ENCODE assay signal across 8 cellular contexts in genomic region chr1:25799758-25800537, GRCh38. TPM values are rescaled to one million over a fixed set of nuclear protein-coding genes. Genes with fewer than 3 reads are reported as not detected.
DNase-seq lines count a peak whose midpoint lies in the region; ATAC-seq, FAIRE-seq and TF ChIP-seq lines count a peak whose summit lies in the region.

SELENON (plus strand) TSS chr1:25800193; CDS start chr1:25800231, 38 bp downstream.

- no peak for TF ChIP-seq POLR2A in GM12891 (IDR thresholded peaks at IDR 0.05; ENCODE audit: low read depth, low read length)

- no TSS peak for BruUV-seq in A673 (replicated peaks; lab: Mats Ljungman, UMichigan)

- peak; percentile 69 for FAIRE-seq in GM12891 (lab: Jason Lieb, UNC)

- peak; percentile 71 for ATAC-seq in left ventricle myocardium superior
- no peak for ATAC-seq in GM18511 (IDR thresholded peaks at IDR 0.05; ENCODE audit: unreplicated experiment)
- no peak for ATAC-seq in HG02870 (IDR thresholded peaks at IDR 0.05; ENCODE audit: unreplicated experiment)

- H3K9ac ChIP-seq in trophoblast cell (ENCODE audit: low read length): peak within 1 kb of the TSS; percentile 66

- H3K18ac ChIP-seq in trophoblast cell (ENCODE audit: low read length): peak within 1 kb of the TSS; percentile 89

- peak within 1 kb of the TSS; percentile 61 for H3K27ac ChIP-seq in A673 (ENCODE audit: low read depth, low read length, poor library complexity, severe bottlenecking)
- H3K27ac ChIP-seq in angular gyrus (ENCODE audit: low read depth, low read length): peak within 1 kb of the TSS; percentile 90
- H3K27ac ChIP-seq in trophoblast cell (ENCODE audit: low read depth, low read length): no peak within 1 kb of the TSS

- H3K79me2 ChIP-seq in trophoblast cell (ENCODE audit: control insufficient read depth, insufficient read depth, low read length, poor library complexity): peaks cover 4% of the 10 kb centered on the region

- H2AK5ac ChIP-seq in trophoblast cell (ENCODE audit: low read length): no peak within 1 kb of the TSS

- peak within 1 kb of the TSS; percentile 74 for H2BK120ac ChIP-seq in trophoblast cell (ENCODE audit: insufficient read depth, low read length, poor library complexity)

- H3K14ac ChIP-seq in trophoblast cell (ENCODE audit: low read length): peak within 1 kb of the TSS; percentile 76

- H3K4me1 ChIP-seq in A673 (ENCODE audit: insufficient read depth, low read length, poor library complexity, severe bottlenecking) (peaks cover 6% of the 10 kb centered on the region), trophoblast cell (ENCODE audit: control insufficient read depth in 1 of 2, insufficient read depth in 2 of 2, low read length in 2 of 2) (peaks cover 11 to 13% of the 10 kb centered on the region in 2 experiments)

- H3K4ac ChIP-seq in trophoblast cell (ENCODE audit: low read depth, low read length): peak within 1 kb of the TSS; percentile 39

- TF ChIP-seq CTCF in A673 (conservative IDR thresholded peaks at IDR 0.05; ENCODE audit: low read depth, low read length): no peak

- no CpG with 5 or more reads among the region's 91 CpGs for WGBS in trophoblast cell (ENCODE audit: extremely low coverage, insufficient coverage, insufficient read length)

- DNase-seq in A673 (ENCODE audit: low spot score) (peak; percentile 40), GM12891 (ENCODE audit: insufficient read length, low spot score) (no peak), left ventricle myocardium superior (peak; percentile 89), trophoblast cell (peak; percentile 27 to 38)

- CTCF ChIA-PET in A673 (lab: Charles Lee): interaction anchor here (0.7 kb wide), 1 partner anchor 181 kb away, joined by 3 read pairs; no protein-coding TSS in a partner anchor

- H4K12ac ChIP-seq in trophoblast cell (ENCODE audit: low read depth, low read length): peak within 1 kb of the TSS; percentile 79

- H2BK5ac ChIP-seq in trophoblast cell (ENCODE audit: low read depth, low read length, poor library complexity): peak within 1 kb of the TSS; percentile 36

- no peaks in the 10 kb centered on the region for H3K9me3 ChIP-seq in A673 (ENCODE audit: low read depth, low read length, poor library complexity, severe bottlenecking)
- no peaks in the 10 kb centered on the region for H3K9me3 ChIP-seq in trophoblast cell (ENCODE audit: insufficient read depth, low read depth, low read length)

- H3K27me3 ChIP-seq in A673 (replicated peaks; ENCODE audit: insufficient read depth, low read depth, low read length, poor library complexity): no peaks in the 10 kb centered on the region
- no peaks in the 10 kb centered on the region for H3K27me3 ChIP-seq in trophoblast cell (ENCODE audit: insufficient read depth, low read length)

- peak within 1 kb of the TSS; percentile 57 for H3K4me3 ChIP-seq in A673 (ENCODE audit: low read depth, low read length, poor library complexity, severe bottlenecking)
- H3K4me3 ChIP-seq in trophoblast cell (ENCODE audit: low read depth, low read length): peak within 1 kb of the TSS; percentile 83

- peak within 1 kb of the TSS; percentile 37 for H2BK12ac ChIP-seq in trophoblast cell (ENCODE audit: low read length)

- no peak within 1 kb of the TSS for H3K23ac ChIP-seq in trophoblast cell (ENCODE audit: low read length)

- H3K36me3 ChIP-seq in A673 (ENCODE audit: insufficient read depth, low read length, poor library complexity, severe bottlenecking): no peaks in the 10 kb centered on the region
- no peaks in the 10 kb centered on the region for H3K36me3 ChIP-seq in trophoblast cell (ENCODE audit: control insufficient read depth in 1 of 2, insufficient read depth in 2 of 2, low read length in 2 of 2)

- intact Hi-C loops in A673 (cut with micrococcal nuclease; ENCODE audit: unreplicated experiment) (no loop called here), left ventricle myocardium superior (cut with micrococcal nuclease) (loop anchor here (5.0 kb wide), 1 partner anchor 193 kb away; no protein-coding TSS in a partner anchor)

- H2AFZ ChIP-seq in trophoblast cell (ENCODE audit: insufficient read depth, low read length, poor library complexity): peak within 1 kb of the TSS; percentile 94

- peak within 1 kb of the TSS; percentile 85 for H3K4me2 ChIP-seq in trophoblast cell (ENCODE audit: low read length)

- POLR2A ChIA-PET in A673 (lab: Charles Lee; ENCODE audit: low non-redundant PET): no interaction called here

- H4K8ac ChIP-seq in trophoblast cell (ENCODE audit: low read depth, low read length): peak within 1 kb of the TSS; percentile 89

- peak within 1 kb of the TSS; percentile 87 for H4K91ac ChIP-seq in trophoblast cell (ENCODE audit: low read depth, low read length)

- H3K79me1 ChIP-seq in trophoblast cell (ENCODE audit: low read length): peaks cover 3% of the 10 kb centered on the region

TF ChIP-seq in GM12891, 5 proteins besides CTCF, POLR2A, EP300 and RAD21:
- no peak for TF ChIP-seq PAX5 (IDR thresholded peaks at IDR 0.05; ENCODE audit: insufficient read depth, low read length, severe bottlenecking)
- no peak for TF ChIP-seq POLR2AphosphoS5 (IDR thresholded peaks at IDR 0.05; ENCODE audit: low read depth, low read length)
- no peak for TF ChIP-seq TAF1 (IDR thresholded peaks at IDR 0.05; ENCODE audit: low read depth, low read length)
- TF ChIP-seq POU2F2 (IDR thresholded peaks at IDR 0.05; ENCODE audit: low read depth, low read length): no peak
- TF ChIP-seq SPI1 (IDR thresholded peaks at IDR 0.05; ENCODE audit: low read depth, low read length): no peak

TF ChIP-seq in PFSK-1, 5 proteins besides CTCF, POLR2A, EP300 and RAD21:
- TF ChIP-seq FOXP2 (optimal IDR thresholded peaks at IDR 0.05; ENCODE audit: borderline replicate concordance, extremely low read depth, extremely low read length, insufficient read depth) (peak; percentile 71), POLR2AphosphoS5 (IDR thresholded peaks at IDR 0.05; ENCODE audit: low read depth, low read length) (0 out of 2 replicates have a peak, but pooled peaks have one; percentile 37), REST (IDR thresholded peaks at IDR 0.05; ENCODE audit: insufficient read depth in 1 of 2, low read depth in 2 of 2, low read length in 2 of 2) (no peak), SIN3A (IDR thresholded peaks at IDR 0.05; ENCODE audit: borderline replicate concordance, insufficient read depth, low read length) (no peak)
TF ChIP-seq in PFSK-1: peak in this region for 2.

RNA-seq across cellular contexts. Expression of gene SELENON, which starts in this region (rescaled TPM):
- total RNA-seq in A673 (2021) (50.4 and 61.5 TPM in 2 replicates), left ventricle myocardium superior (46.3 TPM)
- 2.9 TPM for polyA plus RNA-seq in GM12891 (2012; ENCODE audit: low read depth, missing spikeins)
- 60.6 TPM for polyA plus RNA-seq in PFSK-1 (2012; ENCODE audit: insufficient read length, low read depth)
- 54.3 and 54.5 TPM in 2 replicates for polyA plus RNA-seq in trophoblast cell (2013)
